In genomic region chrX:149630681-149631292, GRCh38 we compare ENCODE assay signal across 8 cellular contexts. TPM values are rescaled to one million over a fixed set of nuclear protein-coding genes. Genes with fewer than 3 reads are reported as not detected.
DNase-seq lines count a peak whose midpoint lies in the region; ATAC-seq lines count a peak whose summit lies in the region.

No MANE protein-coding gene starts in this region.

- H3K9ac ChIP-seq in HUES64 (ENCODE audit: low read depth, low read length) (peak overlapping the region; percentile 69), rectal smooth muscle tissue (ENCODE audit: low read length) (no peak overlapping the region)

- H3K36me3 ChIP-seq in HUES64 (ENCODE audit: insufficient read depth, low read length) (no peaks in the 10 kb centered on the region), rectal smooth muscle tissue (ENCODE audit: control insufficient read depth, insufficient read depth, low read length) (no peaks in the 10 kb centered on the region)

- peaks cover 28% of the 10 kb centered on the region for H3K27me3 ChIP-seq in HUES64 (ENCODE audit: insufficient read depth, low read length)
- no peaks in the 10 kb centered on the region for H3K27me3 ChIP-seq in right cardiac atrium (ENCODE audit: control insufficient read depth, insufficient read depth)
- H3K27me3 ChIP-seq in rectal smooth muscle tissue (ENCODE audit: control insufficient read depth, insufficient read depth, low read length) = no peaks in the 10 kb centered on the region

- peak overlapping the region; percentile 88 for H3K4me3 Mint-ChIP-seq in activated naive CD8-positive, alpha-beta T cell treated with anti-CD3 and anti-CD28 coated beads, Interleukin-2, amount 50 U/mL, for 24 hours

- H3K4me1 ChIP-seq in HUES64 (ENCODE audit: insufficient read depth, low read length) (no peaks in the 10 kb centered on the region), right cardiac atrium (ENCODE audit: control insufficient read depth, insufficient read depth, low read length) (peaks cover 7% of the 10 kb centered on the region), rectal smooth muscle tissue (ENCODE audit: control insufficient read depth, insufficient read depth, low read length) (no peaks in the 10 kb centered on the region)

- DNase-seq in Daoy (ENCODE audit: low read depth) = peak; percentile 18
- no peak for DNase-seq in activated naive CD8-positive, alpha-beta T cell treated with anti-CD3 and anti-CD28 coated beads, Interleukin-2, amount 50 U/mL, for 24 hours
- peak in 1 of 3 donors; percentile 56 for DNase-seq in right cardiac atrium
- DNase-seq in stimulated activated CD4-positive, alpha-beta T cell treated with anti-CD3 and anti-CD28 coated beads, Interleukin-4, amount 100 ng/mL, for 24 hours = no peak

- H3K4me3 ChIP-seq in HUES64 (ENCODE audit: low read length) (peak overlapping the region; percentile 76), right cardiac atrium (ENCODE audit: low read length) (peak overlapping the region; percentile 62), rectal smooth muscle tissue (ENCODE audit: low read length) (peak overlapping the region; percentile 59)

- H3K4me1 Mint-ChIP-seq in activated naive CD8-positive, alpha-beta T cell treated with anti-CD3 and anti-CD28 coated beads, Interleukin-2, amount 50 U/mL, for 24 hours = peaks cover 37% of the 10 kb centered on the region

- peaks cover 2% of the 10 kb centered on the region for H3K27me3 Mint-ChIP-seq in activated naive CD8-positive, alpha-beta T cell treated with anti-CD3 and anti-CD28 coated beads, Interleukin-2, amount 50 U/mL, for 24 hours

- H3K9me3 Mint-ChIP-seq in activated naive CD8-positive, alpha-beta T cell treated with anti-CD3 and anti-CD28 coated beads, Interleukin-2, amount 50 U/mL, for 24 hours = no peaks in the 10 kb centered on the region

- WGBS in HUES64 = 5% methylated on average over 16 of the region's 17 CpGs
- WGBS in right cardiac atrium = 3% methylated on average over 17 of the region's 17 CpGs

- peak overlapping the region; percentile 85 for H3K27ac Mint-ChIP-seq in activated naive CD8-positive, alpha-beta T cell treated with anti-CD3 and anti-CD28 coated beads, Interleukin-2, amount 50 U/mL, for 24 hours

- no peak for ATAC-seq in activated naive CD8-positive, alpha-beta T cell treated with anti-CD3 and anti-CD28 coated beads, Interleukin-2, amount 50 U/mL, for 24 hours
- ATAC-seq in right cardiac atrium = peak; percentile 81 to 88
- ATAC-seq in HG02759 (IDR thresholded peaks at IDR 0.05; ENCODE audit: unreplicated experiment) = no peak
- ATAC-seq in GM21529 (IDR thresholded peaks at IDR 0.05; ENCODE audit: unreplicated experiment) = no peak

- no peaks in the 10 kb centered on the region for H3K36me3 Mint-ChIP-seq in activated naive CD8-positive, alpha-beta T cell treated with anti-CD3 and anti-CD28 coated beads, Interleukin-2, amount 50 U/mL, for 24 hours (ENCODE audit: low read depth)

- H3K9me3 ChIP-seq in HUES64 (ENCODE audit: insufficient read depth, low read depth, low read length) = no peaks in the 10 kb centered on the region
- no peaks in the 10 kb centered on the region for H3K9me3 ChIP-seq in right cardiac atrium (ENCODE audit: control insufficient read depth, low read length)

- H3K27ac ChIP-seq in HUES64 (ENCODE audit: low read depth, low read length) = no peak overlapping the region
- H3K27ac ChIP-seq in right cardiac atrium (ENCODE audit: low read length) = peak overlapping the region; percentile 86
- H3K27ac ChIP-seq in rectal smooth muscle tissue (ENCODE audit: low read depth, low read length) = peak overlapping the region; percentile 4

- intact Hi-C loops in right cardiac atrium (cut with DNase I) = no loop called here

RNA-seq across cellular contexts. Expression of gene TMEM185A, which starts 0.8 kb away (rescaled TPM):
- 8.3 and 14.4 TPM in 2 replicates for total RNA-seq in Daoy (2014; rRNA removed; shearing (Covaris generic))
- 13.8 TPM for polyA plus RNA-seq in HUES64 (2013, experiment 1 of 2)
- 21.1 TPM for polyA plus RNA-seq in HUES64 (2013, experiment 2 of 2)
- 10 to 100 TPM; 50.7 to 86.0 (median 62.5) TPM for total RNA-seq in right cardiac atrium
- 43.0 TPM for polyA plus RNA-seq in right cardiac atrium

RNA-seq across cellular contexts. Expression of gene HSFX2, which starts 35.7 kb away (rescaled TPM):
- not detected in 2 replicates for total RNA-seq in Daoy (2014; rRNA removed; shearing (Covaris generic))
- 0.30 TPM for polyA plus RNA-seq in HUES64 (2013, experiment 1 of 2)
- polyA plus RNA-seq in HUES64 (2013, experiment 2 of 2) = 0.32 TPM
- 1 to 10 TPM in 2 of 4 donors, not detected in 2; 1.1 to 1.3 TPM for total RNA-seq in right cardiac atrium
- polyA plus RNA-seq in right cardiac atrium = 0.77 TPM

RNA-seq across cellular contexts. Expression of gene MAGEA9B, which starts 43.5 kb away (rescaled TPM):
- 0.11 TPM in 1 of 2 replicates, not detected in the other for total RNA-seq in Daoy (2014; rRNA removed; shearing (Covaris generic))
- not detected for polyA plus RNA-seq in HUES64 (2013, experiment 1 of 2)
- not detected for polyA plus RNA-seq in HUES64 (2013, experiment 2 of 2)
- total RNA-seq in right cardiac atrium = not detected
- not detected for polyA plus RNA-seq in right cardiac atrium

Comparison
In these comparisons a context has a peak if more than half of its experiments do, and no peak if none do; other contexts are left out.
1. ATAC-seq: peak in right cardiac atrium (2 of 2); none in activated naive CD8-positive, alpha-beta T cell treated with anti-CD3 and anti-CD28 coated beads, Interleukin-2, amount 50 U/mL, for 24 hours (single experiment), HG02759 (single experiment) and GM21529 (single experiment).
2. Peak in every context shown above with its lines, with median percentiles within 50 percentile points of each other: H3K4me3 ChIP-seq.